ENCODE assay signal across 12 cellular contexts in genomic region chr1:152227310-152227928, GRCh38. TPM values are rescaled to one million over a fixed set of nuclear protein-coding genes. Genes with fewer than 3 reads are reported as not detected.
DNase-seq lines count a peak whose midpoint lies in the region; ATAC-seq, FAIRE-seq and TF ChIP-seq lines count a peak whose summit lies in the region.
"Had no signal": no experiment of that assay in that cellular context is flagged by ENCODE, and none has a peak within 500 bp of the region (broad histone marks: within the 10 kb centered on the region; RNA-seq: fewer than 3 reads in every experiment).

No MANE protein-coding gene starts in this region.

- ATAC-seq in K562: no peak
- no peak for ATAC-seq in HG03025 (IDR thresholded peaks at IDR 0.05; ENCODE audit: low FRiP score, unreplicated experiment)

- H3K27me3 ChIP-seq in K562 (ENCODE audit: control insufficient read depth in 2 of 2, insufficient read depth in 2 of 2, low read length in 2 of 2) (no peaks in the 10 kb centered on the region), suprapubic skin (no peaks in the 10 kb centered on the region), spleen (replicated peaks in 1 of 7) (no peaks in the 10 kb centered on the region)

- H3K79me2 ChIP-seq in K562 (ENCODE audit: control insufficient read depth, insufficient read depth, low read length): no peaks in the 10 kb centered on the region

- no peaks in the 10 kb centered on the region for H4K20me1 ChIP-seq in K562 (replicated peaks; ENCODE audit: control insufficient read depth, insufficient read depth, low read length)

- no peaks in the 10 kb centered on the region for H3K36me3 ChIP-seq in K562 (ENCODE audit: control insufficient read depth, insufficient read depth, low read length)
- H3K36me3 ChIP-seq in suprapubic skin: no peaks in the 10 kb centered on the region
- H3K36me3 ChIP-seq in spleen: no peaks in the 10 kb centered on the region

- intact Hi-C loops in K562 (cut with micrococcal nuclease): no loop called here
- intact Hi-C loops in spleen (cut with DNase I; ENCODE audit: low total_unique reads): no loop called here

- H3K9me3 ChIP-seq in K562 (replicated peaks; ENCODE audit: control insufficient read depth, insufficient read depth, low read depth, low read length): no peaks in the 10 kb centered on the region
- no peaks in the 10 kb centered on the region for H3K9me3 ChIP-seq in suprapubic skin
- H3K9me3 ChIP-seq in spleen: no peaks in the 10 kb centered on the region

- no peak for TF ChIP-seq EP300 in K562 (IDR thresholded peaks at IDR 0.05; ENCODE audit: low read length)
- TF ChIP-seq EP300 in suprapubic skin (IDR thresholded peaks at IDR 0.05): no peak

- H3K4me3 ChIP-seq in K562 (no peak overlapping the region), suprapubic skin (no peak overlapping the region), spleen (no peak overlapping the region)

- H3K4me1 ChIP-seq in K562 (replicated peaks in 1 of 2; ENCODE audit: control insufficient read depth in 2 of 2, insufficient read depth in 2 of 2, low read length in 2 of 2) (no peaks in the 10 kb centered on the region), suprapubic skin (no peaks in the 10 kb centered on the region), spleen (no peaks in the 10 kb centered on the region)

- in situ Hi-C loops in K562 (cut with MboI): no loop called here

- TF ChIP-seq CTCF in LNCAP (IDR thresholded peaks at IDR 0.05): peak; percentile 80
- TF ChIP-seq CTCF in K562 (IDR thresholded peaks at IDR 0.05 in 2 of 3, conservative IDR thresholded peaks at IDR 0.05 in 1 of 3; ENCODE audit: insufficient read depth in 2 of 3, low read depth in 1 of 3, low read length in 3 of 3): peak in 2 of 3 experiments; percentile 17 to 19; a peak in 2 of 6 replicates
- TF ChIP-seq CTCF in suprapubic skin (IDR thresholded peaks at IDR 0.05): no peak
- TF ChIP-seq CTCF in spleen (IDR thresholded peaks at IDR 0.05 in 8 of 11, conservative IDR thresholded peaks at IDR 0.05 in 3 of 11): no peak

- TF ChIP-seq RAD21 in K562 (CRISPR knock-in tag; conservative IDR thresholded peaks at IDR 0.05 in 1 of 2, IDR thresholded peaks at IDR 0.05 in 1 of 2): peak in 1 of 2 experiments; percentile 26; a peak in 1 of 4 replicates

- WGBS in K562 (ENCODE audit: insufficient coverage, low coverage, missing lambda C conversion rate): 0% methylated on average over 1 of the region's 1 CpG
- 95% methylated on average over 1 of the region's 1 CpG for WGBS in suprapubic skin
- 79 to 97% (median 91%) methylated on average over 1 of the region's 1 CpG for WGBS in spleen, 5 donors

- CTCF ChIA-PET in K562 (lab: Yijun Ruan, JAX; ENCODE audit: low intra/inter-chr PET ratio): interaction anchor here (0.6 to 1.1 kb wide), 2 partner anchors 38 to 175 kb away, joined by 3 to 4 read pairs; no protein-coding TSS in a partner anchor

- POLR2A ChIA-PET in K562 (lab: Yijun Ruan, JAX): no interaction called here

- no TSS peak for BruUV-seq in K562 (replicated peaks; lab: Mats Ljungman, UMichigan)

- H3K4me2 ChIP-seq in K562 (ENCODE audit: insufficient read depth, low read length): no peak overlapping the region

- no peaks in the 10 kb centered on the region for H3K9me1 ChIP-seq in K562 (ENCODE audit: control insufficient read depth, insufficient read depth, low read length)

- no peak overlapping the region for H3K9ac ChIP-seq in K562 (ENCODE audit: insufficient read depth in 1 of 2, low read depth in 2 of 2, low read length in 2 of 2)

- DNase-seq in COLO829 (ENCODE audit: low spot score) (peak; percentile 55), K562 (ENCODE audit: extremely low read depth in 1 of 4, low spot score in 3 of 4) (peak in 1 of 4 experiments; percentile 4), kidney glomerular epithelial cell (lab: John Stamatoyannopoulos, UW) (peak; percentile 18), suprapubic skin (ENCODE audit: low spot score in 2 of 2) (no peak), D341Med (ENCODE audit: low spot score) (no peak), spleen (no peak)
- DNase-seq: immature natural killer cell, NCI-H146 had no signal

- H2AFZ ChIP-seq in K562 (ENCODE audit: low read depth, low read length): no peak overlapping the region

- FAIRE-seq in K562 (lab: Jason Lieb, UNC): no peak
- FAIRE-seq: GM18507 had no signal

- H3K27ac ChIP-seq in K562 (ENCODE audit: extremely low read depth, low read depth, low read length) (no peak overlapping the region), suprapubic skin (no peak overlapping the region), spleen (no peak overlapping the region)

- TF ChIP-seq POLR2A in K562 (conservative IDR thresholded peaks at IDR 0.05) (no peak), suprapubic skin (IDR thresholded peaks at IDR 0.05) (no peak), spleen (IDR thresholded peaks at IDR 0.05) (no peak)

TF ChIP-seq in K562, 482 proteins besides CTCF, POLR2A, EP300 and RAD21 (continues in another document):
- TF ChIP-seq HDAC1 (IDR thresholded peaks at IDR 0.05) (no peak), CBFB (CRISPR knock-in tag; IDR thresholded peaks at IDR 0.05) (no peak), ZBTB43 (CRISPR knock-in tag; IDR thresholded peaks at IDR 0.05) (no peak), ATF7 (IDR thresholded peaks at IDR 0.05) (no peak), ZNF511 (CRISPR knock-in tag; IDR thresholded peaks at IDR 0.05) (no peak), RCOR1 (IDR thresholded peaks at IDR 0.05; ENCODE audit: borderline replicate concordance in 1 of 2, low read depth in 2 of 2, low read length in 2 of 2) (no peak), NFIC (IDR thresholded peaks at IDR 0.05) (no peak), ZNF232 (CRISPR knock-in tag; IDR thresholded peaks at IDR 0.05) (no peak), XRCC4 (IDR thresholded peaks at IDR 0.05; ENCODE audit: extremely low read depth, insufficient read depth, insufficient read length) (no peak), POLR2AphosphoS5 (IDR thresholded peaks at IDR 0.05; ENCODE audit: control insufficient read depth, insufficient read depth, low read depth, low read length) (no peak), ATF6 (CRISPR knock-in tag; IDR thresholded peaks at IDR 0.05) (no peak), ESRRA (IDR thresholded peaks at IDR 0.05; ENCODE audit: borderline replicate concordance, low read depth) (no peak), ETS2 (tag; IDR thresholded peaks at IDR 0.05; ENCODE audit: borderline replicate concordance, poor library complexity, severe bottlenecking) (no peak)

RNA-seq across cellular contexts. Expression of gene HRNR, which starts 3.4 kb away (rescaled TPM):
- not detected in 2 replicates for total RNA-seq in K562 (2011; cell fraction: chromatin; rRNA removed; ENCODE audit: low replicate concordance)
- total RNA-seq in K562 (2011; cell fraction: nucleolus; rRNA removed): not detected in 2 replicates
- not detected in 2 replicates for total RNA-seq in K562 (2011; cell fraction: nucleoplasm; rRNA removed)
- total RNA-seq in K562 (2014; rRNA removed) (not detected in 2 replicates), K562 (2014; rRNA removed; fragmentation: Illumina TruSeq; extraction: Trizol) (not detected in 2 replicates), K562 (2015; rRNA removed; fragmentation: Illumina TruSeq; extraction: Trizol) (not detected in 2 replicates), K562 (2021) (not detected in 2 replicates), suprapubic skin (not detected), spleen (not detected)
- polyA plus RNA-seq in K562 (2011; rRNA removed) (not detected in 2 replicates), K562 (2014; fragmentation: Illumina TruSeq; extraction: Trizol) (not detected in 2 replicates), K562 (2014; fragmentation: Nextera tagmentation; extraction: Ambion mirVana) (not detected), K562 (2014; rRNA removed) (not detected in 2 replicates), spleen (under 1 TPM in 1 of 3 donors, not detected in 2; under 0.01 TPM)
- polyA plus RNA-seq in K562 (2011; cell fraction: cytosol; rRNA removed): not detected in 2 replicates
- not detected in 2 replicates for polyA plus RNA-seq in K562 (2011; cell fraction: nucleus; rRNA removed)
- polyA plus RNA-seq in K562 (2012): not detected in 2 replicates
- polyA minus RNA-seq in K562 (2011; rRNA and poly(A)+ RNA removed): not detected in 2 replicates
- not detected in 2 replicates for polyA minus RNA-seq in K562 (2011; cell fraction: cytosol; rRNA and poly(A)+ RNA removed)
- not detected in 2 replicates for polyA minus RNA-seq in K562 (2011; cell fraction: nucleus; rRNA and poly(A)+ RNA removed)
- polyA plus RNA-seq: immature natural killer cell, neural cell had no signal

Comparison
In these comparisons a context has a peak if more than half of its experiments do, and no peak if none do; other contexts are left out.
1. DNase-seq: peak in COLO829 (single experiment) and kidney glomerular epithelial cell (single experiment); none in suprapubic skin (0 of 2), D341Med (single experiment) and spleen (single experiment).
2. CTCF ChIP-seq: peak in LNCAP (single experiment) and K562 (2 of 3); none in suprapubic skin (0 of 2) and spleen (0 of 11).